Comparison of ENCODE assay signal across 5 cellular contexts in genomic region chr3:25272090-25272489, GRCh38.
"Had no signal": no experiment of that assay in that cellular context is flagged by ENCODE, and none has a peak within 500 bp of the region (broad histone marks: within the 10 kb centered on the region; RNA-seq: fewer than 3 reads in every experiment).

No MANE protein-coding gene starts in this region.

- DNase-seq: GM23248, GOT3, H7 had no signal

- H3K9me3 ChIP-seq: HAP-1 had no signal

- H3K9ac ChIP-seq: GM23248 had no signal

- H3K27ac ChIP-seq: GM23248 had no signal

- ATAC-seq: HCT116 had no signal

- H2AFZ ChIP-seq: GM23248 had no signal

- H3K36me3 ChIP-seq: HAP-1 had no signal

- H3K4me3 ChIP-seq: GM23248, HAP-1 had no signal
